Comparison of ENCODE assay signal across 1 cellular context in genomic region chr20:44582321-44583025, GRCh38.
TF ChIP-seq lines count a peak whose summit lies in the region.

Gene PKIG (plus strand): TSS chr20:44582579. CDS start chr20:44614557, 31,978 bp downstream.

TF ChIP-seq in GM12878, 131 proteins besides CTCF, POLR2A, EP300 and RAD21 (continued from another document):
- TF ChIP-seq E4F1 (IDR thresholded peaks at IDR 0.05; ENCODE audit: borderline replicate concordance, partially characterized antibody) (no peak), GABPA (IDR thresholded peaks at IDR 0.05; ENCODE audit: low read depth) (no peak), CUX1 (IDR thresholded peaks at IDR 0.05; ENCODE audit: insufficient replicate concordance, low read depth, low read length) (peak; percentile 2), RELA (IDR thresholded peaks at IDR 0.05; ENCODE audit: borderline replicate concordance, partially characterized antibody) (no peak), ATF3 (IDR thresholded peaks at IDR 0.05; ENCODE audit: borderline replicate concordance, extremely low read depth, low read depth, low read length) (no peak), NBN (IDR thresholded peaks at IDR 0.05) (0 out of 2 replicates have a peak, but pooled peaks have one; percentile 27), TCF12 (IDR thresholded peaks at IDR 0.05; ENCODE audit: low read depth, low read length) (no peak), YY1 (IDR thresholded peaks at IDR 0.05; ENCODE audit: low read depth, low read length) (0 out of 2 replicates have a peak, but pooled peaks have one; percentile 25), FOXM1 (IDR thresholded peaks at IDR 0.05; ENCODE audit: low read depth, low read length) (no peak), RUNX3 (IDR thresholded peaks at IDR 0.05; ENCODE audit: low read length) (peak; percentile 84), ETV6 (conservative IDR thresholded peaks at IDR 0.05 in 1 of 2, IDR thresholded peaks at IDR 0.05 in 1 of 2; ENCODE audit: borderline replicate concordance in 1 of 2, low read depth in 1 of 2) (no peak), IKZF1 (conservative IDR thresholded peaks at IDR 0.05) (peak; percentile 81), RELB (IDR thresholded peaks at IDR 0.05; ENCODE audit: low read depth) (peak; percentile 41), MLLT1 (IDR thresholded peaks at IDR 0.05) (peak; percentile 63), DPF2 (IDR thresholded peaks at IDR 0.05) (peak; percentile 17; the same call in 1 of the 2 replicates), PAX5 (IDR thresholded peaks at IDR 0.05; ENCODE audit: borderline replicate concordance, low read depth, low read length) (no peak), ZZZ3 (IDR thresholded peaks at IDR 0.05; ENCODE audit: control insufficient read depth, insufficient read length, low read depth) (no peak), CREB1 (IDR thresholded peaks at IDR 0.05; ENCODE audit: low read depth) (0 out of 2 replicates have a peak, but pooled peaks have one; percentile 32), EGR1 (IDR thresholded peaks at IDR 0.05; ENCODE audit: borderline replicate concordance in 1 of 2, low read depth in 2 of 2, low read length in 2 of 2) (no peak), SMAD5 (IDR thresholded peaks at IDR 0.05; ENCODE audit: low read depth) (0 out of 2 replicates have a peak, but pooled peaks have one; percentile 28), BACH1 (IDR thresholded peaks at IDR 0.05; ENCODE audit: borderline replicate concordance) (no peak), SIX5 (IDR thresholded peaks at IDR 0.05; ENCODE audit: low read depth, low read length, severe bottlenecking) (peak; percentile 3), MXI1 (IDR thresholded peaks at IDR 0.05; ENCODE audit: low read depth, low read length) (0 out of 2 replicates have a peak, but pooled peaks have one; percentile 25), ATF7 (IDR thresholded peaks at IDR 0.05; ENCODE audit: low read depth) (peak; percentile 72), MTA2 (IDR thresholded peaks at IDR 0.05; ENCODE audit: low read depth) (peak; percentile 41; the same call in 1 of the 2 replicates), WRNIP1 (IDR thresholded peaks at IDR 0.05; ENCODE audit: borderline replicate concordance, low read depth, low read length) (0 out of 2 replicates have a peak, but pooled peaks have one; percentile 80), ATF2 (IDR thresholded peaks at IDR 0.05; ENCODE audit: low read length) (no peak), JUNB (IDR thresholded peaks at IDR 0.05) (peak; percentile 61; the same call in 1 of the 2 replicates), NFXL1 (IDR thresholded peaks at IDR 0.05; ENCODE audit: borderline replicate concordance) (no peak), BHLHE40 (IDR thresholded peaks at IDR 0.05; ENCODE audit: borderline replicate concordance in 1 of 2, low read depth in 2 of 2, low read length in 1 of 2) (peak in 1 of 2 experiments; percentile 43; a peak in 1 of 4 replicates), ZBTB40 (IDR thresholded peaks at IDR 0.05; ENCODE audit: borderline replicate concordance) (no peak)
